14 cellular contexts compared by ENCODE assay signal in the genomic region with DNA sequence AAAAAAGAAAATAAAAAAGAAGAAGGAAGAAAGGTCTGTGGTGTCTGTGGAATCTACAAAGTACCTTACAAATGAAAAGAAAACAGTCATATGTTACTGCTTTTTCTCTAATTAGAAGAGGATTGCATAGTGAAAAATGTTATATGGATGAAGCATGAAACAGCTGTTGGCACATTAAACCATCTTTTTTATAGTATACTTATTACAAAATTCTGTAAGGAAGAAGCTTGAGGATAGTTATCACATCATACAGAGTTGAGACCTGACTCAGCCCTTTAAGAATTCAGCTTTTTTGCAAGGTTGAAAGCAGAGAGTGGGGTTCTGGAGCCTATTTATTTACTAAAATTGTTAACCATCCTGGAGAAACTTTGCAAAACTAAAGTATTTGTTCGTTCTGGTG.
DNase-seq lines count a peak whose midpoint lies in the region; ATAC-seq and TF ChIP-seq lines count a peak whose summit lies in the region.
"Had no signal": no experiment of that assay in that cellular context is flagged by ENCODE, and none has a peak within 500 bp of the region (broad histone marks: within the 10 kb centered on the region; RNA-seq: fewer than 3 reads in every experiment).

No MANE protein-coding gene starts in this region.

- H3K27ac ChIP-seq in GM23338 (ENCODE audit: low read depth), result no peak overlapping the region

- H3K4me1 ChIP-seq in GM23338 (ENCODE audit: insufficient read depth) (no peaks in the 10 kb centered on the region), adipocyte (ENCODE audit: control insufficient read depth, insufficient read depth, low read length) (peaks cover 20% of the 10 kb centered on the region)

- ATAC-seq in GM23338, result no peak
- ATAC-seq: K562 had no signal

- H3F3A ChIP-seq in GM23338 (replicated peaks; ENCODE audit: low read depth), result no peaks in the 10 kb centered on the region

- H3K36me3 ChIP-seq in GM23338 (ENCODE audit: insufficient read depth), result peaks cover 3% of the 10 kb centered on the region
- no peaks in the 10 kb centered on the region for H3K36me3 ChIP-seq in adipocyte (ENCODE audit: control insufficient read depth, insufficient read depth, low read length, severe bottlenecking)

- no peak overlapping the region for H3K9ac ChIP-seq in adipocyte (ENCODE audit: low read length)

- H2AFZ ChIP-seq in GM23338, result no peak overlapping the region

- H4K20me1 ChIP-seq in GM23338 (replicated peaks; ENCODE audit: insufficient read depth), result no peaks in the 10 kb centered on the region

- no peak overlapping the region for H3K4me3 ChIP-seq in AG09309 (ENCODE audit: control insufficient read depth, low read depth, low read length)
- H3K4me3 ChIP-seq in GM23338, result no peak overlapping the region
- peak overlapping the region; percentile 48 for H3K4me3 ChIP-seq in adipocyte (ENCODE audit: low read length)
- no peak overlapping the region for H3K4me3 ChIP-seq in foreskin fibroblast (ENCODE audit: low read depth in 1 of 2, low read length in 2 of 2)
- H3K4me3 ChIP-seq: K562 had no signal

- H3K27me3 ChIP-seq in GM23338 (ENCODE audit: insufficient read depth), result no peaks in the 10 kb centered on the region
- no peaks in the 10 kb centered on the region for H3K27me3 ChIP-seq in adipocyte (replicated peaks; ENCODE audit: control insufficient read depth, insufficient read depth, low read length)

- no peaks in the 10 kb centered on the region for H3K79me2 ChIP-seq in GM23338 (replicated peaks; ENCODE audit: insufficient read depth)

- H3K27ac Mint-ChIP-seq in GM23338, result peak overlapping the region; percentile 60
- H3K27ac Mint-ChIP-seq: activated T-helper 2 cell treated with anti-CD3 and anti-CD28 coated beads, Interferon-gamma antibody, Interleukin-2, Interleukin-4, amounts not matched to agents 10 μg/mL and 5 μg/mL and 100 μg/mL, durations not matched to agents 14 hours and 24 hours and 36 hours had no signal

- no peaks in the 10 kb centered on the region for H3K9me2 ChIP-seq in GM23338 (ENCODE audit: insufficient read depth)

- H3K36me3 Mint-ChIP-seq in GM23338 (ENCODE audit: low read depth), result peaks cover 40% of the 10 kb centered on the region

- H3K4me2 ChIP-seq in GM23338, result no peak overlapping the region

- H3K4me1 Mint-ChIP-seq in GM23338, result no peaks in the 10 kb centered on the region

- peaks cover 3% of the 10 kb centered on the region; the same call in 2 of the 3 replicates for H3K9me3 Mint-ChIP-seq in GM23338

- no peaks in the 10 kb centered on the region for H3K9me3 ChIP-seq in adipocyte (ENCODE audit: control insufficient read depth, low read length)

- TF ChIP-seq CTCF in AG09309 (IDR thresholded peaks at IDR 0.05; ENCODE audit: control insufficient read depth, insufficient read depth, low read depth, low read length, missing control alignments) (no peak), GM23338 (conservative IDR thresholded peaks at IDR 0.05; ENCODE audit: low read depth in 2 of 2) (no peak), foreskin fibroblast (IDR thresholded peaks at IDR 0.05; ENCODE audit: low read depth, low read length) (no peak)

- H3K27me3 Mint-ChIP-seq in GM23338 (ENCODE audit: insufficient read depth, low read depth, poor library complexity), result peaks cover 6% of the 10 kb centered on the region

- no peak overlapping the region for H3K4me3 Mint-ChIP-seq in GM23338

- DNase-seq in AG09309 (ENCODE audit: low read depth) (peak; percentile 58), GM23338 (ENCODE audit: low spot score) (no peak), adipocyte (ENCODE audit: low read depth) (peak; percentile 81), foreskin fibroblast (peak; percentile 43 to 69), NCI-H1092 (lab: John Stamatoyannopoulos, UW) (no peak), DMS79 (lab: John Stamatoyannopoulos, UW) (no peak), SW480 (ENCODE audit: low spot score) (no peak)
- no peak for DNase-seq in stimulated activated CD8-positive, alpha-beta memory T cell treated with anti-CD3 and anti-CD28 coated beads, Interleukin-4, amount 100 ng/mL, for 48 hours
- DNase-seq: DMS53, NCI-H187 treated with DMSO at 0.1 percent for 48 hours, nucleus accumbens, small intestine had no signal

TF ChIP-seq in GM23338, 12 proteins besides CTCF, POLR2A, EP300 and RAD21 (continues in another document):
- TF ChIP-seq STAT1 (IDR thresholded peaks at IDR 0.05; ENCODE audit: unreplicated experiment) (no peak), ZNF331 (CRISPR knock-in tag; IDR thresholded peaks at IDR 0.05; ENCODE audit: low read depth) (no peak), NANOG (IDR thresholded peaks at IDR 0.05; ENCODE audit: borderline replicate concordance) (no peak)
- TF ChIP-seq, protein P1, sequence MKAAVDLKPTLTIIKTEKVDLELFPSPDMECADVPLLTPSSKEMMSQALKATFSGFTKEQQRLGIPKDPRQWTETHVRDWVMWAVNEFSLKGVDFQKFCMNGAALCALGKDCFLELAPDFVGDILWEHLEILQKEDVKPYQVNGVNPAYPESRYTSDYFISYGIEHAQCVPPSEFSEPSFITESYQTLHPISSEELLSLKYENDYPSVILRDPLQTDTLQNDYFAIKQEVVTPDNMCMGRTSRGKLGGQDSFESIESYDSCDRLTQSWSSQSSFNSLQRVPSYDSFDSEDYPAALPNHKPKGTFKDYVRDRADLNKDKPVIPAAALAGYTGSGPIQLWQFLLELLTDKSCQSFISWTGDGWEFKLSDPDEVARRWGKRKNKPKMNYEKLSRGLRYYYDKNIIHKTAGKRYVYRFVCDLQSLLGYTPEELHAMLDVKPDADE (IDR thresholded peaks at IDR 0.05), result no peak
- TF ChIP-seq, protein P2, sequence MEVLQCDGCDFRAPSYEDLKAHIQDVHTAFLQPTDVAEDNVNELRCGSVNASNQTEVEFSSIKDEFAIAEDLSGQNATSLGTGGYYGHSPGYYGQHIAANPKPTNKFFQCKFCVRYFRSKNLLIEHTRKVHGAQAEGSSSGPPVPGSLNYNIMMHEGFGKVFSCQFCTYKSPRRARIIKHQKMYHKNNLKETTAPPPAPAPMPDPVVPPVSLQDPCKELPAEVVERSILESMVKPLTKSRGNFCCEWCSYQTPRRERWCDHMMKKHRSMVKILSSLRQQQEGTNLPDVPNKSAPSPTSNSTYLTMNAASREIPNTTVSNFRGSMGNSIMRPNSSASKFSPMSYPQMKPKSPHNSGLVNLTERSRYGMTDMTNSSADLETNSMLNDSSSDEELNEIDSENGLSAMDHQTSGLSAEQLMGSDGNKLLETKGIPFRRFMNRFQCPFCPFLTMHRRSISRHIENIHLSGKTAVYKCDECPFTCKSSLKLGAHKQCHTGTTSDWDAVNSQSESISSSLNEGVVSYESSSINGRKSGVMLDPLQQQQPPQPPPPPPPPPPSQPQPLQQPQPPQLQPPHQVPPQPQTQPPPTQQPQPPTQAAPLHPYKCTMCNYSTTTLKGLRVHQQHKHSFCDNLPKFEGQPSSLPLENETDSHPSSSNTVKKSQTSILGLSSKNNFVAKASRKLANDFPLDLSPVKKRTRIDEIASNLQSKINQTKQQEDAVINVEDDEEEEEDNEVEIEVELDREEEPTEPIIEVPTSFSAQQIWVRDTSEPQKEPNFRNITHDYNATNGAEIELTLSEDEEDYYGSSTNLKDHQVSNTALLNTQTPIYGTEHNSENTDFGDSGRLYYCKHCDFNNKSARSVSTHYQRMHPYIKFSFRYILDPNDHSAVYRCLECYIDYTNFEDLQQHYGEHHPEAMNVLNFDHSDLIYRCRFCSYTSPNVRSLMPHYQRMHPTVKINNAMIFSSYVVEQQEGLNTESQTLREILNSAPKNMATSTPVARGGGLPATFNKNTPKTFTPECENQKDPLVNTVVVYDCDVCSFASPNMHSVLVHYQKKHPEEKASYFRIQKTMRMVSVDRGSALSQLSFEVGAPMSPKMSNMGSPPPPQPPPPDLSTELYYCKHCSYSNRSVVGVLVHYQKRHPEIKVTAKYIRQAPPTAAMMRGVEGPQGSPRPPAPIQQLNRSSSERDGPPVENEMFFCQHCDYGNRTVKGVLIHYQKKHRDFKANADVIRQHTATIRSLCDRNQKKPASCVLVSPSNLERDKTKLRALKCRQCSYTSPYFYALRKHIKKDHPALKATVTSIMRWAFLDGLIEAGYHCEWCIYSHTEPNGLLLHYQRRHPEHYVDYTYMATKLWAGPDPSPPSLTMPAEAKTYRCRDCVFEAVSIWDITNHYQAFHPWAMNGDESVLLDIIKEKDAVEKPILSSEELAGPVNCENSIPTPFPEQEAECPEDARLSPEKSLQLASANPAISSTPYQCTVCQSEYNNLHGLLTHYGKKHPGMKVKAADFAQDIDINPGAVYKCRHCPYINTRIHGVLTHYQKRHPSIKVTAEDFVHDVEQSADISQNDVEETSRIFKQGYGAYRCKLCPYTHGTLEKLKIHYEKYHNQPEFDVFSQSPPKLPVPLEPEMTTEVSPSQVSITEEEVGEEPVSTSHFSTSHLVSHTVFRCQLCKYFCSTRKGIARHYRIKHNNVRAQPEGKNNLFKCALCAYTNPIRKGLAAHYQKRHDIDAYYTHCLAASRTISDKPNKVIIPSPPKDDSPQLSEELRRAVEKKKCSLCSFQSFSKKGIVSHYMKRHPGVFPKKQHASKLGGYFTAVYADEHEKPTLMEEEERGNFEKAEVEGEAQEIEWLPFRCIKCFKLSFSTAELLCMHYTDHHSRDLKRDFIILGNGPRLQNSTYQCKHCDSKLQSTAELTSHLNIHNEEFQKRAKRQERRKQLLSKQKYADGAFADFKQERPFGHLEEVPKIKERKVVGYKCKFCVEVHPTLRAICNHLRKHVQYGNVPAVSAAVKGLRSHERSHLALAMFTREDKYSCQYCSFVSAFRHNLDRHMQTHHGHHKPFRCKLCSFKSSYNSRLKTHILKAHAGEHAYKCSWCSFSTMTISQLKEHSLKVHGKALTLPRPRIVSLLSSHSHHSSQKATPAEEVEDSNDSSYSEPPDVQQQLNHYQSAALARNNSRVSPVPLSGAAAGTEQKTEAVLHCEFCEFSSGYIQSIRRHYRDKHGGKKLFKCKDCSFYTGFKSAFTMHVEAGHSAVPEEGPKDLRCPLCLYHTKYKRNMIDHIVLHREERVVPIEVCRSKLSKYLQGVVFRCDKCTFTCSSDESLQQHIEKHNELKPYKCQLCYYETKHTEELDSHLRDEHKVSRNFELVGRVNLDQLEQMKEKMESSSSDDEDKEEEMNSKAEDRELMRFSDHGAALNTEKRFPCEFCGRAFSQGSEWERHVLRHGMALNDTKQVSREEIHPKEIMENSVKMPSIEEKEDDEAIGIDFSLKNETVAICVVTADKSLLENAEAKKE (CRISPR knock-in tag; IDR thresholded peaks at IDR 0.05), result no peak

Comparison
In these comparisons a context has a peak if more than half of its experiments do, and no peak if none do; other contexts are left out.
1. DNase-seq: peak in AG09309 (single experiment), adipocyte (single experiment) and foreskin fibroblast (2 of 2); none in GM23338 (single experiment), NCI-H1092 (single experiment), DMS79 (single experiment), stimulated activated CD8-positive, alpha-beta memory T cell treated with anti-CD3 and anti-CD28 coated beads, Interleukin-4, amount 100 ng/mL, for 48 hours (single experiment) and SW480 (single experiment).